Comparison of ENCODE assay signal across 8 cellular contexts in the genomic region with DNA sequence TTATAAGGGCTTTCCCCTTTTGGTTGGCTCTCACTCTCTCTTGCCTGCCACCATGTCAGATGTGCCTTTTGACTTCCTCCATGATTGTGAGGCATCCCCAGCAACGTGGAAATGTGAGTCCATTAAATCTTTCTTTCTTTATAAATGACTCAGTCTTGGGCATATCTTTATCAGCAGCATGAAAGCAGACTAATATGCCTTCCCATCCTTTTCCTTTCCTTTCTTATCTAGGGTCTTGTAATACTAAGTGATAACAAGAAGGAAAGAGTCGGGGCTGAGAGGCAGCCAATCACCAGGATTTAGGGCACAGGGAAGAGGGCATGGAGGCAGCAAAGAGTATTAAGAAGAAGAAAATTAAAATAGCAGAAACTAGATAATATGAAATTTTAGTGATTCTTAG.
"Had no signal": no experiment of that assay in that cellular context is flagged by ENCODE, and none has a peak within 500 bp of the region (broad histone marks: within the 10 kb centered on the region; RNA-seq: fewer than 3 reads in every experiment).

No MANE protein-coding gene starts in this region.

- H3K9ac ChIP-seq: GM23248 had no signal

- H3K4me3 Mint-ChIP-seq: HFFc6 had no signal

- DNase-seq: GM23248, GOT3, H7, HFFc6, IMR-90 had no signal

- H2AFZ ChIP-seq: GM23248 had no signal

- ATAC-seq: HCT116, K562 had no signal

- H3K36me3 ChIP-seq: HAP-1 had no signal

- H3K27ac Mint-ChIP-seq: HFFc6 had no signal

- H3K4me3 ChIP-seq: GM23248, HAP-1, K562 had no signal

- H3K9me3 Mint-ChIP-seq: HFFc6 had no signal

- H3K27ac ChIP-seq: GM23248 had no signal

- H3K9me3 ChIP-seq: HAP-1 had no signal

- FAIRE-seq: K562 had no signal

- H3K4me1 ChIP-seq: HAP-1 had no signal
